15 cellular contexts compared by ENCODE assay signal in the genomic region with DNA sequence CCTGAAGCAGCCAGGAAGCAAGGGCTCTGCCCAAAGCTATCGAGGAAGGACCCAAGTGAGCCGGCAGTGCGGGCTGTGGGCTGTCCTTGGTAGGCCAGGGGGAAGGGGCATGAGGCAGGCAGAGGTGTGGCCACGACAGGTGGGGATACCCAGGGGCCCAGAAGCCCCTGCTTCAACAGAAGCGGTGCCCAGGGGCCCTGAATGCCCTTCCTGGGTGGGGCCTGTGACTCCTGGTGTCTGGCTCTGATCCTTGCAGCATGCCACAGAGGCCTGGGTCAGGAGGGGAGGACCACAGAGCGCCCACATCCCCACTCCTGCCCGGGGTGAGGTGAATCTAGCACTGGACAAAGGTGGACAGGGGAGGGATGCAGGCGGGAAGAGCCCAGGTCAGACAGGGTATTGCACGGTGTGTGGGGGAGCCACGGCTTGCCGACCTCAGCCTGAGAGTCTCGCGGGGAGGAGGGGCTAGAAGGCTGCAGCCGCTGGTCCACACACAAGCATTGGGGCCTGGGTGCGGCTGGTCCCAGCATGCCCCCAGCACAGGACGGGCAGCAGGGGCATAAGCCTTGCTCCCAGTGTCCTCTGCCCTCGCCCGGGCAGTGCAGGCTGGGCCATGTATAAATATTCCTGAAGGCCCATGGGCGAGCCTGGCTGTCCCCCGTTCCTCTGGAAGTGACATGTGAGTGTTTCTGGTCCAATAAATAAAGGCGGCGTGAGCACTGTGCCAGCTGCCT. TPM values are rescaled to one million over a fixed set of nuclear protein-coding genes. Genes with fewer than 3 reads are reported as not detected.
A peak's percentile ranks its signal among the peaks of the same experiment; 100 is the strongest.
DNase-seq lines count a peak whose midpoint lies in the region; ATAC-seq, FAIRE-seq and TF ChIP-seq lines count a peak whose summit lies in the region.
"Had no signal": no experiment of that assay in that cellular context is flagged by ENCODE, and none has a peak within 500 bp of the region (broad histone marks: within the 10 kb centered on the region; RNA-seq: fewer than 3 reads in every experiment).

No MANE protein-coding gene starts in this region.

- no peak for TF ChIP-seq RAD21 in H1 (IDR thresholded peaks at IDR 0.05 in 1 of 2, conservative IDR thresholded peaks at IDR 0.05 in 1 of 2; ENCODE audit: low read depth in 2 of 2, low read length in 2 of 2)

- no peak overlapping the region for H4K91ac ChIP-seq in H1 (replicated peaks; ENCODE audit: insufficient read length, low read length)

- no peak overlapping the region for H2BK20ac ChIP-seq in H1 (ENCODE audit: low read length)

- H2AFZ ChIP-seq in H1 (ENCODE audit: low read length), result no peak overlapping the region
- H2AFZ ChIP-seq: parathyroid adenoma had no signal

- H3K79me1 ChIP-seq in H1 (ENCODE audit: low read depth, low read length), result no peaks in the 10 kb centered on the region; the same call in 1 of the 2 replicates

- H3K9me3 ChIP-seq in H1 (ENCODE audit: insufficient read depth in 2 of 2, low read depth in 1 of 2, low read length in 1 of 2), result no peaks in the 10 kb centered on the region
- H3K9me3 ChIP-seq in tibial nerve, result no peaks in the 10 kb centered on the region
- H3K9me3 ChIP-seq: left lung had no signal

- peaks cover 5% of the 10 kb centered on the region for H3K36me3 Mint-ChIP-seq in activated naive CD8-positive, alpha-beta T cell treated with anti-CD3 and anti-CD28 coated beads for 36 hours
- no peaks in the 10 kb centered on the region for H3K36me3 Mint-ChIP-seq in activated naive CD8-positive, alpha-beta T cell treated with anti-CD3 and anti-CD28 coated beads, Interleukin-2, amount 50 U/mL, for 24 hours (ENCODE audit: low read depth)
- H3K36me3 Mint-ChIP-seq in neural crest cell (ENCODE audit: low read depth), result peaks cover 7% of the 10 kb centered on the region

- no peak overlapping the region for H4K8ac ChIP-seq in H1 (ENCODE audit: extremely low read depth, insufficient read depth, low read length)

- H3K27me3 Mint-ChIP-seq in activated naive CD8-positive, alpha-beta T cell treated with anti-CD3 and anti-CD28 coated beads for 36 hours, result no peaks in the 10 kb centered on the region
- no peaks in the 10 kb centered on the region for H3K27me3 Mint-ChIP-seq in activated naive CD8-positive, alpha-beta T cell treated with anti-CD3 and anti-CD28 coated beads, Interleukin-2, amount 50 U/mL, for 24 hours
- no peaks in the 10 kb centered on the region for H3K27me3 Mint-ChIP-seq in neural crest cell (ENCODE audit: low read depth)

- no peak overlapping the region for H3K9ac ChIP-seq in H1 (replicated peaks in 1 of 4; ENCODE audit: extremely low read depth in 1 of 4, low read depth in 3 of 4, low read length in 3 of 4)
- H3K9ac ChIP-seq: parathyroid adenoma had no signal

- H4K5ac ChIP-seq in H1 (ENCODE audit: insufficient read length, low read depth, low read length), result no peak overlapping the region

- 0 out of 2 replicates have a peak overlapping the region, but pooled peaks have one; percentile 29 for H3K27ac ChIP-seq in H1 (ENCODE audit: low read depth, low read length)
- H3K27ac ChIP-seq in tibial nerve, result peak overlapping the region; percentile 87 to 99 (median 95)
- H3K27ac ChIP-seq: parathyroid adenoma, VCaP had no signal

- H3K4me3 Mint-ChIP-seq in activated naive CD8-positive, alpha-beta T cell treated with anti-CD3 and anti-CD28 coated beads for 36 hours, result no peak overlapping the region
- H3K4me3 Mint-ChIP-seq in activated naive CD8-positive, alpha-beta T cell treated with anti-CD3 and anti-CD28 coated beads, Interleukin-2, amount 50 U/mL, for 24 hours, result no peak overlapping the region
- no peak overlapping the region for H3K4me3 Mint-ChIP-seq in neural crest cell
- H3K4me3 Mint-ChIP-seq: endodermal cell had no signal

- peaks cover 2 to 5% of the 10 kb centered on the region in 2 experiments for H4K20me1 ChIP-seq in H1 (replicated peaks in 1 of 2; ENCODE audit: control insufficient read depth in 1 of 2, insufficient read depth in 2 of 2, low read length in 2 of 2)

- H3K4me3 ChIP-seq in H1 (ENCODE audit: extremely low read depth in 1 of 4, insufficient read depth in 2 of 4, low read depth in 3 of 4, low read length in 4 of 4), result no peak overlapping the region
- no peak overlapping the region for H3K4me3 ChIP-seq in tibial nerve
- H3K4me3 ChIP-seq: left lung had no signal

- H3K56ac ChIP-seq in H1 (replicated peaks; ENCODE audit: insufficient read length, low read depth, low read length), result no peak overlapping the region

- H3K23me2 ChIP-seq in H1 (ENCODE audit: low read depth, low read length), result no peaks in the 10 kb centered on the region

- peaks cover 0 to 11% (median 4%) of the 10 kb centered on the region in 4 experiments; a peak in 5 of 8 replicates for H3K36me3 ChIP-seq in H1 (ENCODE audit: control insufficient read depth in 2 of 4, insufficient read depth in 4 of 4, low read length in 3 of 4)
- H3K36me3 ChIP-seq in tibial nerve, result peaks cover 0 to 60% (median 4%) of the 10 kb centered on the region in 3 donors

- no peak overlapping the region for H2BK120ac ChIP-seq in H1 (replicated peaks; ENCODE audit: low read depth, low read length)

- CTCF ChIA-PET in H1 (lab: Charles Lee; ENCODE audit: partially characterized antibody), result interaction anchor here (0.8 to 2.6 kb wide), 6 partner anchors 9 to 123 kb away, joined by 4 to 24 read pairs (median 4); a partner anchor contains a TSS

- H3K27me3 ChIP-seq in H1 (replicated peaks in 1 of 4; ENCODE audit: control insufficient read depth in 3 of 4, extremely low read depth in 1 of 4, insufficient read depth in 3 of 4, low read length in 3 of 4) (no peaks in the 10 kb centered on the region), tibial nerve (no peaks in the 10 kb centered on the region)
- H3K27me3 ChIP-seq: left lung had no signal

- H3K9me3 Mint-ChIP-seq in activated naive CD8-positive, alpha-beta T cell treated with anti-CD3 and anti-CD28 coated beads for 36 hours, result no peaks in the 10 kb centered on the region
- H3K9me3 Mint-ChIP-seq in activated naive CD8-positive, alpha-beta T cell treated with anti-CD3 and anti-CD28 coated beads, Interleukin-2, amount 50 U/mL, for 24 hours, result no peaks in the 10 kb centered on the region
- H3K9me3 Mint-ChIP-seq in neural crest cell, result no peaks in the 10 kb centered on the region
- H3K9me3 Mint-ChIP-seq: endodermal cell had no signal

- no peak overlapping the region for H3K4me2 ChIP-seq in H1 (ENCODE audit: insufficient read depth in 1 of 2, low read depth in 2 of 2, low read length in 2 of 2)

- TF ChIP-seq EP300 in H1 (IDR thresholded peaks at IDR 0.05; ENCODE audit: borderline replicate concordance in 1 of 2, low read depth in 2 of 2, low read length in 2 of 2) (no peak), tibial nerve (IDR thresholded peaks at IDR 0.05) (no peak)

- WGBS in H1 (ENCODE audit: extremely low coverage in 1 of 2, insufficient coverage in 1 of 2, insufficient read length in 1 of 2, insufficient replicate concordance in 2 of 2, low coverage in 1 of 2, low lambda C conversion rate in 2 of 2, missing lambda C conversion rate in 1 of 2), 2 experiments, result 90% methylated on average over 22 of the region's 22 CpGs; no CpG with 5 or more reads in 1 of the 2 experiments
- 60 to 72% methylated on average over 16 to 18 of the region's 22 CpGs for WGBS in tibial nerve, 2 donors

- ATAC-seq in activated naive CD8-positive, alpha-beta T cell treated with anti-CD3 and anti-CD28 coated beads, Interleukin-2, amount 50 U/mL, for 24 hours, result no peak
- ATAC-seq in esophagus mucosa (no peak), HG03460 (IDR thresholded peaks at IDR 0.05; ENCODE audit: unreplicated experiment) (no peak), GM21576 (IDR thresholded peaks at IDR 0.05; ENCODE audit: unreplicated experiment) (no peak)
- ATAC-seq: left lung had no signal

- no peak overlapping the region for H3K4ac ChIP-seq in H1 (replicated peaks; ENCODE audit: insufficient read length, low read depth, low read length)

- no peaks in the 10 kb centered on the region for H3K79me2 ChIP-seq in H1 (ENCODE audit: control insufficient read depth in 1 of 2, insufficient read depth in 2 of 2, low read length in 2 of 2)
- H3K79me2 ChIP-seq: parathyroid adenoma had no signal

- POLR2A ChIA-PET in H1 (lab: Charles Lee; ENCODE audit: partially characterized antibody), result interaction anchor here (0.6 to 1.6 kb wide), 5 partner anchors 22 to 216 kb away, joined by 3 to 4 read pairs (median 3); no protein-coding TSS in a partner anchor

- peak overlapping the region; percentile 6; the same call in 1 of the 2 replicates for H2AK5ac ChIP-seq in H1 (ENCODE audit: low read depth, low read length)

- peaks cover 10 to 25% (median 16%) of the 10 kb centered on the region in 4 experiments for H3K4me1 ChIP-seq in H1 (replicated peaks in 1 of 4; ENCODE audit: control insufficient read depth in 3 of 4, insufficient read depth in 4 of 4, low read length in 3 of 4)
- peaks cover 0 to 39% (median 28%) of the 10 kb centered on the region in 4 donors for H3K4me1 ChIP-seq in tibial nerve
- H3K4me1 ChIP-seq: parathyroid adenoma had no signal

- no peak overlapping the region for H3K18ac ChIP-seq in H1 (ENCODE audit: extremely low read depth, low read length)

- H2BK5ac ChIP-seq in H1 (ENCODE audit: low read depth, low read length), result no peak overlapping the region

- peak overlapping the region; percentile 60 for H3K27ac Mint-ChIP-seq in activated naive CD8-positive, alpha-beta T cell treated with anti-CD3 and anti-CD28 coated beads for 36 hours
- H3K27ac Mint-ChIP-seq in activated naive CD8-positive, alpha-beta T cell treated with anti-CD3 and anti-CD28 coated beads, Interleukin-2, amount 50 U/mL, for 24 hours, result no peak overlapping the region
- peak overlapping the region; percentile 35 for H3K27ac Mint-ChIP-seq in neural crest cell (ENCODE audit: unreplicated experiment)
- H3K27ac Mint-ChIP-seq: endodermal cell had no signal

- DNase-seq in activated naive CD8-positive, alpha-beta T cell treated with anti-CD3 and anti-CD28 coated beads for 36 hours, result no peak
- DNase-seq in activated naive CD8-positive, alpha-beta T cell treated with anti-CD3 and anti-CD28 coated beads, Interleukin-2, amount 50 U/mL, for 24 hours, result no peak
- DNase-seq in H1 (ENCODE audit: low read depth in 1 of 2, low spot score in 2 of 2) (no peak), neural crest cell (ENCODE audit: low read depth, low spot score) (no peak), tibial nerve (ENCODE audit: low spot score in 2 of 2) (no peak)
- DNase-seq: activated CD8-positive, alpha-beta memory T cell treated with anti-CD3 and anti-CD28 coated beads, Interleukin-2, amount 50 U/mL, for 4 hours; left lung; SHP77 treated with DMSO at 0.1 percent for 48 hours had no signal

- H3K23ac ChIP-seq in H1 (ENCODE audit: insufficient read length), result no peak overlapping the region

- no peak for TF ChIP-seq CTCF in H1 (IDR thresholded peaks at IDR 0.05; ENCODE audit: control extremely low read depth in 1 of 3, insufficient read depth in 1 of 3, low read depth in 1 of 3, low read length in 3 of 3)
- TF ChIP-seq CTCF in neural crest cell (conservative IDR thresholded peaks at IDR 0.05), result no peak
- TF ChIP-seq CTCF in tibial nerve (IDR thresholded peaks at IDR 0.05), result no peak

- no peak overlapping the region for H3K14ac ChIP-seq in H1 (ENCODE audit: insufficient read length)

- no peak overlapping the region for H2BK15ac ChIP-seq in H1 (ENCODE audit: low read length)

- no peak for TF ChIP-seq POLR2A in H1 (IDR thresholded peaks at IDR 0.05; ENCODE audit: control extremely low read depth in 1 of 2, low read depth in 2 of 2, low read length in 2 of 2)
- no peak for TF ChIP-seq POLR2A in tibial nerve (IDR thresholded peaks at IDR 0.05)

- peaks cover 16% of the 10 kb centered on the region for H3K4me1 Mint-ChIP-seq in activated naive CD8-positive, alpha-beta T cell treated with anti-CD3 and anti-CD28 coated beads for 36 hours
- peaks cover 16% of the 10 kb centered on the region for H3K4me1 Mint-ChIP-seq in activated naive CD8-positive, alpha-beta T cell treated with anti-CD3 and anti-CD28 coated beads, Interleukin-2, amount 50 U/mL, for 24 hours
- peaks cover 19% of the 10 kb centered on the region for H3K4me1 Mint-ChIP-seq in neural crest cell

- FAIRE-seq in H1 (lab: Jason Lieb, UNC), result no peak
- FAIRE-seq: A204.1 had no signal

- 0 out of 2 replicates have a peak overlapping the region, but pooled peaks have one; percentile 3 for H2BK12ac ChIP-seq in H1 (ENCODE audit: low read depth, low read length)

RNA-seq across cellular contexts. Expression of a gene that starts 19.0 kb away (rescaled TPM):
- total RNA-seq in activated naive CD8-positive, alpha-beta T cell treated with anti-CD3 and anti-CD28 coated beads for 36 hours, result 1 to 10 TPM; 8.5 to 8.6 TPM
- total RNA-seq in H1 (2021; fragmentation: NEBNext Ultra II Directional; extraction: Animal tissue kit (Norgen Biotek cat#: 25700)), result 6.2 and 6.3 TPM in 2 replicates
- polyA plus RNA-seq in H1 (2011; rRNA removed), result 1.5 and 2.4 TPM in 2 replicates
- 2.9 TPM for polyA plus RNA-seq in H1 (2011; cell fraction: cytosol; rRNA removed)
- 2.1 TPM for polyA plus RNA-seq in H1 (2011; cell fraction: nucleus; rRNA removed)
- 3.3 to 4.4 TPM (median 4.0 TPM) in 4 replicates for polyA plus RNA-seq in H1 (2012, experiment 1 of 2)
- 4.4 TPM for polyA plus RNA-seq in H1 (2012, experiment 2 of 2)
- 4.0 TPM for polyA plus RNA-seq in H1 (2013, experiment 1 of 2)
- 4.0 TPM for polyA plus RNA-seq in H1 (2013, experiment 2 of 2)
- 1.0 and 1.3 TPM in 2 replicates for polyA minus RNA-seq in H1 (2011; rRNA and poly(A)+ RNA removed)
- 3.1 TPM for polyA minus RNA-seq in H1 (2011; cell fraction: cytosol; rRNA and poly(A)+ RNA removed)
- 4.4 TPM for polyA minus RNA-seq in H1 (2011; cell fraction: nucleus; rRNA and poly(A)+ RNA removed)
- total RNA-seq in neural crest cell, result 3.9 and 5.4 TPM in 2 replicates
- total RNA-seq in tibial nerve, result 100 to 1,000 TPM in 2 of 4 donors, 10 to 100 TPM in 2; 68.1 to 110 (median 96.8) TPM
- total RNA-seq in esophagus mucosa, result 35.6 TPM

RNA-seq across cellular contexts. Expression of a gene that starts 39.2 kb away (rescaled TPM):
- total RNA-seq in activated naive CD8-positive, alpha-beta T cell treated with anti-CD3 and anti-CD28 coated beads for 36 hours, result 10 to 100 TPM; 31.5 to 32.2 TPM
- 13.2 and 14.2 TPM in 2 replicates for total RNA-seq in H1 (2021; fragmentation: NEBNext Ultra II Directional; extraction: Animal tissue kit (Norgen Biotek cat#: 25700))
- polyA plus RNA-seq in H1 (2011; rRNA removed), result 21.0 and 36.0 TPM in 2 replicates
- polyA plus RNA-seq in H1 (2011; cell fraction: cytosol; rRNA removed), result 22.6 TPM
- 133 TPM for polyA plus RNA-seq in H1 (2011; cell fraction: nucleus; rRNA removed)
- polyA plus RNA-seq in H1 (2012, experiment 1 of 2), result 12.9 to 21.4 TPM (median 16.6 TPM) in 4 replicates
- polyA plus RNA-seq in H1 (2012, experiment 2 of 2), result 9.4 TPM
- 8.7 TPM for polyA plus RNA-seq in H1 (2013, experiment 1 of 2)
- polyA plus RNA-seq in H1 (2013, experiment 2 of 2), result 7.3 TPM
- polyA minus RNA-seq in H1 (2011; rRNA and poly(A)+ RNA removed), result 43.1 and 49.8 TPM in 2 replicates
- 21.7 TPM for polyA minus RNA-seq in H1 (2011; cell fraction: cytosol; rRNA and poly(A)+ RNA removed)
- 103 TPM for polyA minus RNA-seq in H1 (2011; cell fraction: nucleus; rRNA and poly(A)+ RNA removed)
- total RNA-seq in neural crest cell (11.0 and 14.6 TPM in 2 replicates), tibial nerve (10 to 100 TPM; 48.5 to 60.3 (median 55.1) TPM), esophagus mucosa (12.8 TPM)

RNA-seq across cellular contexts. Expression of a gene that starts 52.0 kb away (rescaled TPM):
- total RNA-seq in activated naive CD8-positive, alpha-beta T cell treated with anti-CD3 and anti-CD28 coated beads for 36 hours, result 10 to 100 TPM; 18.2 to 20.0 TPM
- total RNA-seq in H1 (2021; fragmentation: NEBNext Ultra II Directional; extraction: Animal tissue kit (Norgen Biotek cat#: 25700)), result 79.9 and 81.0 TPM in 2 replicates
- 41.6 and 70.6 TPM in 2 replicates for polyA plus RNA-seq in H1 (2011; rRNA removed)
- polyA plus RNA-seq in H1 (2011; cell fraction: cytosol; rRNA removed), result 29.5 TPM
- 55.9 TPM for polyA plus RNA-seq in H1 (2011; cell fraction: nucleus; rRNA removed)
- polyA plus RNA-seq in H1 (2012, experiment 1 of 2), result 34.1 to 60.3 TPM (median 56.8 TPM) in 4 replicates
- polyA plus RNA-seq in H1 (2012, experiment 2 of 2), result 49.3 TPM
- 57.6 TPM for polyA plus RNA-seq in H1 (2013, experiment 1 of 2)
- polyA plus RNA-seq in H1 (2013, experiment 2 of 2), result 64.6 TPM
- 31.7 and 53.2 TPM in 2 replicates for polyA minus RNA-seq in H1 (2011; rRNA and poly(A)+ RNA removed)
- 60.0 TPM for polyA minus RNA-seq in H1 (2011; cell fraction: cytosol; rRNA and poly(A)+ RNA removed)
- 32.2 TPM for polyA minus RNA-seq in H1 (2011; cell fraction: nucleus; rRNA and poly(A)+ RNA removed)
- total RNA-seq in neural crest cell (58.3 and 60.3 TPM in 2 replicates), tibial nerve (100 to 1,000 TPM in 1 of 4 donors, 10 to 100 TPM in 3; 61.1 to 138 (median 72.0) TPM), esophagus mucosa (22.6 TPM)
